24 cellular contexts compared by ENCODE assay signal in genomic region chr15:41161736-41162135, GRCh38. TPM values are rescaled to one million over a fixed set of nuclear protein-coding genes. Genes with fewer than 3 reads are reported as not detected.
DNase-seq lines count a peak whose midpoint lies in the region; ATAC-seq and TF ChIP-seq lines count a peak whose summit lies in the region.
"Had no signal": no experiment of that assay in that cellular context is flagged by ENCODE, and none has a peak within 500 bp of the region (broad histone marks: within the 10 kb centered on the region; RNA-seq: fewer than 3 reads in every experiment).

No MANE protein-coding gene starts in this region.

- no peaks in the 10 kb centered on the region for H3K27me3 Mint-ChIP-seq in activated naive CD4-positive, alpha-beta T cell treated with anti-CD3 and anti-CD28 coated beads, Interleukin-2, amount 50 U/mL, for 24 hours

- no peaks in the 10 kb centered on the region for H3K27me3 ChIP-seq in brain microvascular endothelial cell (replicated peaks)
- no peaks in the 10 kb centered on the region for H3K27me3 ChIP-seq in upper lobe of right lung
- H3K27me3 ChIP-seq: pancreas, uterus had no signal

- H3K4me3 Mint-ChIP-seq in activated naive CD4-positive, alpha-beta T cell treated with anti-CD3 and anti-CD28 coated beads, Interleukin-2, amount 50 U/mL, for 24 hours = no peak overlapping the region
- H3K4me3 Mint-ChIP-seq: activated naive CD4-positive, alpha-beta T cell treated with anti-CD3 and anti-CD28 coated beads for 36 hours; CD4-positive, alpha-beta memory T cell; nephron; stimulated activated memory B cell treated with anti-CD40 and anti-IgM and Interleukin-4, amounts not matched to agents 10 μg/mL and 1 μg/mL and 100 μg/mL, for 72 hours; WTC11 had no signal

- no peaks in the 10 kb centered on the region for H3K36me3 Mint-ChIP-seq in activated naive CD4-positive, alpha-beta T cell treated with anti-CD3 and anti-CD28 coated beads, Interleukin-2, amount 50 U/mL, for 24 hours
- H3K36me3 Mint-ChIP-seq: CD4-positive, alpha-beta memory T cell; stimulated activated memory B cell treated with anti-CD40 and anti-IgM and Interleukin-4, amounts not matched to agents 10 μg/mL and 1 μg/mL and 100 μg/mL, for 72 hours; WTC11 had no signal

- H3K36me3 ChIP-seq in brain microvascular endothelial cell (replicated peaks) = no peaks in the 10 kb centered on the region
- H3K36me3 ChIP-seq in upper lobe of right lung = no peaks in the 10 kb centered on the region
- H3K36me3 ChIP-seq: pancreas, uterus had no signal

- H3K27ac ChIP-seq in brain microvascular endothelial cell = peak overlapping the region; percentile 11
- peak overlapping the region; percentile 55 for H3K27ac ChIP-seq in upper lobe of right lung
- H3K27ac ChIP-seq: pancreas, RWPE1, uterus had no signal

- ATAC-seq in upper lobe of right lung = no peak
- ATAC-seq in HG03039 (IDR thresholded peaks at IDR 0.05; ENCODE audit: unreplicated experiment) = no peak
- ATAC-seq in HG02870 (IDR thresholded peaks at IDR 0.05; ENCODE audit: unreplicated experiment) = no peak
- ATAC-seq: mucosa of descending colon; pancreas; stimulated activated memory B cell treated with anti-CD40 and anti-IgM and Interleukin-4, amounts not matched to agents 10 μg/mL and 1 μg/mL and 100 μg/mL, for 72 hours; WTC11 had no signal

- H3K4me1 ChIP-seq in upper lobe of right lung = peaks cover 9% of the 10 kb centered on the region
- H3K4me1 ChIP-seq: pancreas, uterus had no signal

- H3K4me3 ChIP-seq in brain microvascular endothelial cell (ENCODE audit: low read depth, low read length) (no peak overlapping the region), upper lobe of right lung (no peak overlapping the region)
- H3K4me3 ChIP-seq: mucosa of descending colon, pancreas, uterus had no signal

- in situ Hi-C loops in KBM-7 (cut with MboI; ENCODE audit: low pct_unique_long_range_greater_than_20kb, low sequenced_read_pairs) (no loop called here), brain microvascular endothelial cell (cut with HindIII; ENCODE audit: low pct_ligation_motif_present, low sequenced_read_pairs) (no loop called here)

- no peaks in the 10 kb centered on the region for H3K9me3 ChIP-seq in upper lobe of right lung
- H3K9me3 ChIP-seq: mucosa of descending colon, pancreas, uterus had no signal

- intact Hi-C loops in upper lobe of right lung (cut with DNase I) = no loop called here

- H3K27ac Mint-ChIP-seq in activated naive CD4-positive, alpha-beta T cell treated with anti-CD3 and anti-CD28 coated beads, Interleukin-2, amount 50 U/mL, for 24 hours = peak overlapping the region; percentile 6
- H3K27ac Mint-ChIP-seq: activated naive CD4-positive, alpha-beta T cell treated with anti-CD3 and anti-CD28 coated beads for 36 hours; CD4-positive, alpha-beta memory T cell; nephron; stimulated activated memory B cell treated with anti-CD40 and anti-IgM and Interleukin-4, amounts not matched to agents 10 μg/mL and 1 μg/mL and 100 μg/mL, for 72 hours; WTC11 had no signal

- TF ChIP-seq CTCF in brain microvascular endothelial cell (IDR thresholded peaks at IDR 0.05; ENCODE audit: low read depth, low read length, missing control alignments) (no peak), upper lobe of right lung (IDR thresholded peaks at IDR 0.05) (no peak)

- no peak for DNase-seq in activated naive CD4-positive, alpha-beta T cell treated with anti-CD3 and anti-CD28 coated beads, Interleukin-2, amount 50 U/mL, for 16 hours
- peak; percentile 18 for DNase-seq in KBM-7
- DNase-seq in brain microvascular endothelial cell = no peak
- no peak for DNase-seq in upper lobe of right lung
- no peak for DNase-seq in NCI-H510A treated with DMSO at 0.1 percent for 48 hours (lab: John Stamatoyannopoulos, UW)
- DNase-seq: activated naive CD4-positive, alpha-beta T cell treated with anti-CD3 and anti-CD28 coated beads for 36 hours; activated T-cell treated with anti-CD3 and anti-CD28 coated beads, Interleukin-2, amount 50 U/mL, for 48 hours; aorta; caudate nucleus; CD4-positive, alpha-beta memory T cell; hypothalamus; mucosa of descending colon; NCI-H187; NCI-H69; pancreas; stimulated activated CD4-positive, alpha-beta T cell treated with anti-CD3 and anti-CD28 coated beads, Interleukin-4, amount 100 ng/mL, for 1 hour; uterus had no signal

- no peaks in the 10 kb centered on the region for H3K9me3 Mint-ChIP-seq in activated naive CD4-positive, alpha-beta T cell treated with anti-CD3 and anti-CD28 coated beads, Interleukin-2, amount 50 U/mL, for 24 hours
- H3K9me3 Mint-ChIP-seq: activated naive CD4-positive, alpha-beta T cell treated with anti-CD3 and anti-CD28 coated beads for 36 hours; CD4-positive, alpha-beta memory T cell; nephron; stimulated activated memory B cell treated with anti-CD40 and anti-IgM and Interleukin-4, amounts not matched to agents 10 μg/mL and 1 μg/mL and 100 μg/mL, for 72 hours; WTC11 had no signal

- H3K4me1 Mint-ChIP-seq in activated naive CD4-positive, alpha-beta T cell treated with anti-CD3 and anti-CD28 coated beads, Interleukin-2, amount 50 U/mL, for 24 hours = peaks cover 7% of the 10 kb centered on the region
- H3K4me1 Mint-ChIP-seq: nephron, WTC11 had no signal

RNA-seq across cellular contexts. Expression of gene INO80, which starts 45.7 kb away (rescaled TPM):
- 35.6 TPM for total RNA-seq in upper lobe of right lung
